ENCODE assay signal across 8 cellular contexts in the genomic region with DNA sequence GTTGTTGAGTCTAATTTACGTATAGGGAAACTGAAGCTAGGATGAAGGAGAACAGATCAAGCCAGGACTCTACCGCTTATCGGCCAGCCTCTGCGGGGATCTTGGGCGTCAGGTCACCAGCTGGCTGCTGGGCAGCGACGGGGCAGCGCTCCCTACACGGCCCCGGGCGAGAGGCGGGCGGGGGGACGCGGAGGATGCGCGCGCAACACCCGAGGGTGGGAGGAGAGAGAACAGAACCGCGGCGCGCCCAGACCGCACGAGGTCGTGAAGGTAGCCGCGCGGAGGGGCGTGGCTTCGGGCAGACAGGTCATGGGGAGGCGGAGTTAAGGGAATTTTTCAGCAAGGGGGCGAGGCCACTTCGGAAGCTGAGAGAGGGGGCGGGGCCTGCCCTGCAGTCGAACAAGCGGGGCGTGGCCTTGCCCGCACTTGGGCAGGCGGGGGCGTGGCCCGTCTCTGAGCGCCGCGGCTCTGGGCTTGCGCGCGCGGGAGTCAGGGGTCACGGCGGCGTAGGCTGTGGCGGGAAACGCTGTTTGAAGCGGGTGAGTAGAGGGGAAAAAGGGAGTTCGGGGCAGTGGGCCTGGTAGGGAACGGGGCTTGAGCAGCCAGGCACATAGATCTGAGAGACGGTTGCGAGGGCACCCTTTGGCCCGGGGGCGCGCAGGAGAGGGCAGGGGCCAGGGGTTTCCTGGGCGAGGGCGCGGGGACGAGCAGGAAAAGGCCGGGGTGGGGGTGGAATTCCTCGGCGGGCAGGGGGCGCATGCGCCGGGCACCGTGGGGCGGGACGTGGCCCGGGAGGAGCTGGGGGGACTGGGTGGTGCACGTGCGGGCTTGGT. TPM values are rescaled to one million over a fixed set of nuclear protein-coding genes. Genes with fewer than 3 reads are reported as not detected.
DNase-seq lines count a peak whose midpoint lies in the region; ATAC-seq and TF ChIP-seq lines count a peak whose summit lies in the region.

Gene POLD1 (plus strand): TSS at position 496 of the 833 bp plus-strand sequence. CDS start 14,505 bp downstream, outside the sequence.

- peak; percentile 94 for DNase-seq in NCI-H1436 treated with DMSO at 0.1 percent for 48 hours (lab: John Stamatoyannopoulos, UW)
- DNase-seq in T-cell = peak; percentile 96 to 100 (median 98)
- peak; percentile 98 for DNase-seq in cardiac septum (ENCODE audit: low spot score)
- peak; percentile 92 for DNase-seq in pons (ENCODE audit: low spot score)
- DNase-seq in type B pancreatic cell (ENCODE audit: extremely low spot score, unreplicated experiment) = peak; percentile 99

- ATAC-seq in HG02840 (IDR thresholded peaks at IDR 0.05; ENCODE audit: low FRiP score, unreplicated experiment) (peak; percentile 76), T-cell (replicated peaks in 1 of 4) (peak; percentile 84 to 93 (median 91))

- H3K9me3 Mint-ChIP-seq in T-cell (no peaks in the 10 kb centered on the region), type B pancreatic cell (no peaks in the 10 kb centered on the region)

- POLR2A ChIA-PET in T-cell (lab: Charles Lee) = interaction anchor here in 1 of 2 donors (1.0 kb wide), 1 partner anchor 26 kb away, joined by 3 read pairs; no protein-coding TSS in a partner anchor

- H3K27me3 Mint-ChIP-seq in T-cell (no peaks in the 10 kb centered on the region), type B pancreatic cell (no peaks in the 10 kb centered on the region)

- H3K27ac Mint-ChIP-seq in T-cell (peak within 1 kb of the TSS; percentile 91 to 92), type B pancreatic cell (peak within 1 kb of the TSS; percentile 97)

- CTCF ChIA-PET in T-cell (lab: Charles Lee) = no interaction called here

- intact Hi-C loops in cardiac septum (cut with DNase I) = loop anchor here (1.0 kb wide), 1 partner anchor 127 kb away; the partner anchor contains the start of gene JOSD2

- WGBS in adipose tissue, 3 donors = 0 to 1% (median 0%) methylated on average over 77 to 78 of the region's 78 CpGs

- no peak for TF ChIP-seq CTCF in GM12875 (IDR thresholded peaks at IDR 0.05; ENCODE audit: borderline replicate concordance, insufficient read depth, low read depth, low read length)
- TF ChIP-seq CTCF in type B pancreatic cell (conservative IDR thresholded peaks at IDR 0.05) = no peak

- H3K4me1 Mint-ChIP-seq in T-cell (peaks cover 26 to 40% (median 35%) of the 10 kb centered on the region in 3 donors), type B pancreatic cell (ENCODE audit: unreplicated experiment) (peaks cover 23% of the 10 kb centered on the region)

- peak within 1 kb of the TSS; percentile 82 for H3K4me3 ChIP-seq in GM12875 (ENCODE audit: low read depth, low read length)

- H3K36me3 Mint-ChIP-seq in T-cell (peaks cover 22% of the 10 kb centered on the region), type B pancreatic cell (peaks cover 8% of the 10 kb centered on the region)

- H3K4me3 Mint-ChIP-seq in T-cell = peak within 1 kb of the TSS; percentile 92 to 94 (median 92)
- peak within 1 kb of the TSS; percentile 98 for H3K4me3 Mint-ChIP-seq in type B pancreatic cell

- no peak within 1 kb of the TSS for H3K27ac ChIP-seq in adipose tissue (ENCODE audit: low read depth, low read length)

RNA-seq across cellular contexts. Expression of gene POLD1, which starts in this region (rescaled TPM):
- total RNA-seq in T-cell (10 to 100 TPM; 32.9 to 67.1 (median 54.0) TPM), cardiac septum (8.0 TPM), type B pancreatic cell (ENCODE audit: low replicate concordance) (43.6 and 91.8 TPM in 2 replicates)
- 10 to 100 TPM; 12.1 to 23.8 (median 13.5) TPM for polyA plus RNA-seq in adipose tissue
